In the genomic region with DNA sequence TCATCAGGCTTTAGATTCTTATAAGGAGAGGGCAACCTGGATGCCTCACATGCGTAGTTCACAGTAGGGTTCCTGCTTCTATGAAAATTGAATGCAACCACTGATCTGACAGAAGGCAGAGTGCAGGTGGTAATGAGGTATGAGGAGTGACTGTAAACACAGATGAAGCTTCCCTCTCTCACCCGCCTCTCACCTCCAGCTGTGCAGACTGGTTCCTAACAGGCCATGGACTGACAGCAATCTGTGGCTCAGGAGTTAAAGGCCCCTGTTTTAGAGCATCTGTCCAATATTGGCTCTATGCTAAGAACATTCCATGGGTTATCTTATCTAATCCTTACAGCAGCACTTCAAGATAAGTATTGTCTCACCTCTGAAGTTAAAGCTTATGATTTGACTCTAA, we compare ENCODE assay signal across 16 cellular contexts.
"Had no signal": no experiment of that assay in that cellular context is flagged by ENCODE, and none has a peak within 500 bp of the region (broad histone marks: within the 10 kb centered on the region; RNA-seq: fewer than 3 reads in every experiment).

No MANE protein-coding gene starts in this region.

- H3K36me3 Mint-ChIP-seq: activated CD8-positive, alpha-beta memory T cell treated with anti-CD3 and anti-CD28 coated beads, Interleukin-2, amount 10 ng/mL, durations not matched to agents 7 days and 5 days; activated naive CD4-positive, alpha-beta T cell treated with anti-CD3 and anti-CD28 coated beads, Interleukin-2, amount 50 U/mL, for 24 hours; naive B cell had no signal

- H3K27me3 Mint-ChIP-seq: activated CD8-positive, alpha-beta memory T cell treated with anti-CD3 and anti-CD28 coated beads, Interleukin-2, amount 10 ng/mL, durations not matched to agents 7 days and 5 days; naive B cell had no signal

- H3K27me3 ChIP-seq: adrenal gland, pancreas, suprapubic skin had no signal

- DNase-seq: activated CD4-positive, alpha-beta memory T cell treated with anti-CD3 and anti-CD28 coated beads for 36 hours; activated CD8-positive, alpha-beta memory T cell treated with anti-CD3 and anti-CD28 coated beads, Interleukin-2, amount 10 ng/mL, durations not matched to agents 7 days and 5 days; activated T-cell treated with anti-CD3 and anti-CD28 coated beads, Interleukin-2, amount 50 U/mL, for 1 hour; adrenal gland; caudate nucleus; islet precursor cell; naive B cell; pancreas; T1000 had no signal

- ATAC-seq: activated CD8-positive, alpha-beta memory T cell treated with anti-CD3 and anti-CD28 coated beads, Interleukin-2, amount 10 ng/mL, durations not matched to agents 7 days and 5 days; esophagus mucosa; left lobe of liver; sciatic nerve had no signal

- H3K27ac ChIP-seq: adrenal gland, coronary artery, pancreas, suprapubic skin had no signal

- H3K4me1 ChIP-seq: adrenal gland, suprapubic skin had no signal

- H3K4me3 Mint-ChIP-seq: activated CD4-positive, alpha-beta memory T cell treated with anti-CD3 and anti-CD28 coated beads for 36 hours; activated CD8-positive, alpha-beta memory T cell treated with anti-CD3 and anti-CD28 coated beads, Interleukin-2, amount 10 ng/mL, durations not matched to agents 7 days and 5 days; activated naive CD4-positive, alpha-beta T cell treated with anti-CD3 and anti-CD28 coated beads, Interleukin-2, amount 50 U/mL, for 24 hours; naive B cell; stimulated activated naive CD8-positive, alpha-beta T cell treated with anti-CD3 and anti-CD28 coated beads, Interleukin-15, Interleukin-2, amounts not matched to agents 100 ng/mL and 50 ng/mL, for 24 hours had no signal

- H3K36me3 ChIP-seq: adrenal gland, pancreas, suprapubic skin had no signal

- H3K4me3 ChIP-seq: adrenal gland, coronary artery, pancreas, suprapubic skin had no signal

- H3K9me3 ChIP-seq: pancreas, suprapubic skin had no signal

- H3K4me1 Mint-ChIP-seq: activated CD8-positive, alpha-beta memory T cell treated with anti-CD3 and anti-CD28 coated beads, Interleukin-2, amount 10 ng/mL, durations not matched to agents 7 days and 5 days; activated naive CD4-positive, alpha-beta T cell treated with anti-CD3 and anti-CD28 coated beads, Interleukin-2, amount 50 U/mL, for 24 hours; naive B cell had no signal

- H3K27ac Mint-ChIP-seq: activated CD4-positive, alpha-beta memory T cell treated with anti-CD3 and anti-CD28 coated beads for 36 hours; activated CD8-positive, alpha-beta memory T cell treated with anti-CD3 and anti-CD28 coated beads, Interleukin-2, amount 10 ng/mL, durations not matched to agents 7 days and 5 days; activated naive CD4-positive, alpha-beta T cell treated with anti-CD3 and anti-CD28 coated beads, Interleukin-2, amount 50 U/mL, for 24 hours; naive B cell; stimulated activated naive CD8-positive, alpha-beta T cell treated with anti-CD3 and anti-CD28 coated beads, Interleukin-15, Interleukin-2, amounts not matched to agents 100 ng/mL and 50 ng/mL, for 24 hours had no signal
